In genomic region chr10:69965086-69965485, GRCh38 we compare ENCODE assay signal across 16 cellular contexts.
DNase-seq lines count a peak whose midpoint lies in the region; ATAC-seq and TF ChIP-seq lines count a peak whose summit lies in the region.
"Had no signal": no experiment of that assay in that cellular context is flagged by ENCODE, and none has a peak within 500 bp of the region (broad histone marks: within the 10 kb centered on the region; RNA-seq: fewer than 3 reads in every experiment).

No MANE protein-coding gene starts in this region.

- H4K91ac ChIP-seq in IMR-90 (ENCODE audit: insufficient read depth, low read depth, low read length), result peak overlapping the region; percentile 9; the same call in 1 of the 2 replicates
- H4K91ac ChIP-seq in H9 (ENCODE audit: insufficient read length, low read depth, low read length), result no peak overlapping the region

- H2AK5ac ChIP-seq in IMR-90 (ENCODE audit: low read depth, low read length), result peak overlapping the region; percentile 66
- no peak overlapping the region for H2AK5ac ChIP-seq in H9 (ENCODE audit: insufficient read length, low read length)

- H3K56ac ChIP-seq in IMR-90 (ENCODE audit: extremely low read depth, insufficient read depth, low read length), result no peak overlapping the region
- H3K56ac ChIP-seq in H9 (ENCODE audit: insufficient read length, low read depth, low read length), result no peak overlapping the region

- peaks cover 9% of the 10 kb centered on the region for H3K27me3 Mint-ChIP-seq in activated CD8-positive, alpha-beta T cell treated with anti-CD3 and anti-CD28 coated beads, Interleukin-2, amount 10 ng/mL, durations not matched to agents 7 days and 5 days (ENCODE audit: low read depth)
- peaks cover 1% of the 10 kb centered on the region for H3K27me3 Mint-ChIP-seq in activated CD8-positive, alpha-beta T cell treated with anti-CD3 and anti-CD28 coated beads for 36 hours
- peaks cover 30% of the 10 kb centered on the region for H3K27me3 Mint-ChIP-seq in H9 (ENCODE audit: low read depth)
- no peaks in the 10 kb centered on the region for H3K27me3 Mint-ChIP-seq in chondrocyte (ENCODE audit: low read depth)

- H3K4me2 ChIP-seq in IMR-90 (ENCODE audit: low read depth, low read length), result no peak overlapping the region
- no peak overlapping the region for H3K4me2 ChIP-seq in H9 (ENCODE audit: insufficient read depth, insufficient read length, low read length)

- WGBS in IMR-90 (ENCODE audit: extremely low coverage in 2 of 2, insufficient read length in 1 of 2), 2 experiments, result no CpG with 5 or more reads among the region's 3 CpGs
- no CpG with 5 or more reads among the region's 3 CpGs for WGBS in H9 (ENCODE audit: extremely low coverage, insufficient read length, low lambda C conversion rate)

- no peaks in the 10 kb centered on the region for H3K4me1 Mint-ChIP-seq in activated CD8-positive, alpha-beta T cell treated with anti-CD3 and anti-CD28 coated beads, Interleukin-2, amount 10 ng/mL, durations not matched to agents 7 days and 5 days (ENCODE audit: low read depth)
- no peaks in the 10 kb centered on the region for H3K4me1 Mint-ChIP-seq in activated CD8-positive, alpha-beta T cell treated with anti-CD3 and anti-CD28 coated beads for 36 hours (ENCODE audit: low read depth)
- peaks cover 8 to 12% of the 10 kb centered on the region in 2 experiments for H3K4me1 Mint-ChIP-seq in H9
- peaks cover 26% of the 10 kb centered on the region for H3K4me1 Mint-ChIP-seq in chondrocyte (ENCODE audit: low read depth)

- H3K9me1 ChIP-seq in IMR-90 (ENCODE audit: insufficient read depth, low read length), result peaks cover 8% of the 10 kb centered on the region

- H2BK5ac ChIP-seq in IMR-90 (ENCODE audit: low read depth, low read length, poor library complexity, severe bottlenecking), result no peak overlapping the region
- H2BK5ac ChIP-seq in H9 (ENCODE audit: insufficient read length, low read length), result no peak overlapping the region

- H2BK20ac ChIP-seq in IMR-90 (ENCODE audit: low read depth, low read length) (no peak overlapping the region; the same call in 1 of the 2 replicates), H9 (ENCODE audit: low read depth, low read length, poor library complexity, severe bottlenecking) (no peak overlapping the region)

- H3K18ac ChIP-seq in IMR-90 (ENCODE audit: low read depth, low read length) (no peak overlapping the region), H9 (ENCODE audit: insufficient read length, low read depth, low read length) (no peak overlapping the region)

- POLR2A ChIA-PET in activated CD8-positive, alpha-beta T cell treated with anti-CD3 and anti-CD28 coated beads, Interleukin-2, amount 10 ng/mL, durations not matched to agents 7 days and 5 days (lab: Charles Lee), result no interaction called here
- POLR2A ChIA-PET in activated CD8-positive, alpha-beta T cell treated with anti-CD3 and anti-CD28 coated beads for 36 hours (lab: Charles Lee), result no interaction called here
- POLR2A ChIA-PET in IMR-90 (lab: Charles Lee; ENCODE audit: unreplicated experiment), result no interaction called here

- H3K4me3 ChIP-seq in IMR-90 (ENCODE audit: insufficient read depth, low read depth, low read length), result no peak overlapping the region
- H3K4me3 ChIP-seq: HAP-1 had no signal

- H3K23ac ChIP-seq in IMR-90 (ENCODE audit: low read depth, low read length) (no peak overlapping the region), H9 (ENCODE audit: insufficient read length, low read depth, low read length) (no peak overlapping the region)

- CTCF ChIA-PET in activated CD8-positive, alpha-beta T cell treated with anti-CD3 and anti-CD28 coated beads, Interleukin-2, amount 10 ng/mL, durations not matched to agents 7 days and 5 days (lab: Charles Lee), result no interaction called here
- CTCF ChIA-PET in activated CD8-positive, alpha-beta T cell treated with anti-CD3 and anti-CD28 coated beads for 36 hours (lab: Charles Lee), result no interaction called here
- CTCF ChIA-PET in IMR-90 (lab: Yijun Ruan, JAX), result no interaction called here

- H3K9ac ChIP-seq in IMR-90 (ENCODE audit: low read depth, low read length), result no peak overlapping the region
- H3K9ac ChIP-seq in H9 (ENCODE audit: extremely low read depth, insufficient read length, low read length), result no peak overlapping the region
- H3K9ac ChIP-seq: SK-N-SH had no signal

- H3K27ac ChIP-seq in IMR-90 (ENCODE audit: insufficient read depth, low read length), result no peak overlapping the region
- no peak overlapping the region for H3K27ac ChIP-seq in H9 (ENCODE audit: insufficient read length, low read depth, low read length)
- H3K27ac ChIP-seq: HL-60 had no signal

- H3K14ac ChIP-seq in IMR-90 (replicated peaks; ENCODE audit: low read depth, low read length) (0 out of 2 replicates have a peak overlapping the region, but pooled peaks have one; percentile 12), H9 (ENCODE audit: insufficient read depth, low read length) (no peak overlapping the region)

- no peak for TF ChIP-seq RAD21 in IMR-90 (IDR thresholded peaks at IDR 0.05; ENCODE audit: low read length)

- BruUV-seq in IMR-90 (replicated peaks; lab: Mats Ljungman, UMichigan), result no TSS peak

- dilution Hi-C loops in IMR-90 (cut with HindIII; ENCODE audit: low sequenced_read_pairs, unreplicated experiment), result no loop called here

- no peak overlapping the region for H4K5ac ChIP-seq in IMR-90 (ENCODE audit: low read depth, low read length)
- H4K5ac ChIP-seq in H9 (ENCODE audit: insufficient read length, low read depth, low read length), result no peak overlapping the region

- no peak for ATAC-seq in activated CD8-positive, alpha-beta T cell treated with anti-CD3 and anti-CD28 coated beads, Interleukin-2, amount 10 ng/mL, durations not matched to agents 7 days and 5 days
- ATAC-seq in activated CD8-positive, alpha-beta T cell treated with anti-CD3 and anti-CD28 coated beads for 36 hours, result no peak
- ATAC-seq in IMR-90 (ENCODE audit: low read depth), result no peak

- H3K4me1 ChIP-seq in IMR-90 (ENCODE audit: control insufficient read depth, insufficient read depth, low read length), result peaks cover 13% of the 10 kb centered on the region
- H3K4me1 ChIP-seq in H9 (ENCODE audit: insufficient read depth, low read length), result peaks cover 3% of the 10 kb centered on the region; the same call in 1 of the 2 replicates
- H3K4me1 ChIP-seq: HAP-1 had no signal

- TF ChIP-seq CTCF in activated CD8-positive, alpha-beta T cell treated with anti-CD3 and anti-CD28 coated beads for 36 hours (IDR thresholded peaks at IDR 0.05), result no peak
- TF ChIP-seq CTCF in IMR-90 (conservative IDR thresholded peaks at IDR 0.05; ENCODE audit: low read depth, low read length) (no peak), H9 (conservative IDR thresholded peaks at IDR 0.05) (no peak), chondrocyte (IDR thresholded peaks at IDR 0.05) (no peak)

- no peak for TF ChIP-seq POLR2A in IMR-90 (IDR thresholded peaks at IDR 0.05; ENCODE audit: low read depth, low read length)

- H3T11ph ChIP-seq in H9 (ENCODE audit: low read length), result no peak overlapping the region

- H2AFZ ChIP-seq in IMR-90 (replicated peaks; ENCODE audit: low read length, poor library complexity) (no peak overlapping the region), H9 (ENCODE audit: low read length) (no peak overlapping the region)

- no peak overlapping the region for H3K27ac Mint-ChIP-seq in activated CD8-positive, alpha-beta T cell treated with anti-CD3 and anti-CD28 coated beads, Interleukin-2, amount 10 ng/mL, durations not matched to agents 7 days and 5 days
- no peak overlapping the region for H3K27ac Mint-ChIP-seq in activated CD8-positive, alpha-beta T cell treated with anti-CD3 and anti-CD28 coated beads for 36 hours
- H3K27ac Mint-ChIP-seq in H9 (no peak overlapping the region), chondrocyte (ENCODE audit: unreplicated experiment) (no peak overlapping the region)

- in situ Hi-C loops in IMR-90 (cut with MboI; ENCODE audit: low sequenced_read_pairs), result no loop called here

- H4K20me1 ChIP-seq in IMR-90 (ENCODE audit: insufficient read depth, low read length) (peaks cover 3% of the 10 kb centered on the region; the same call in 1 of the 2 replicates), H9 (ENCODE audit: control insufficient read depth, insufficient read depth, insufficient read length) (no peaks in the 10 kb centered on the region)

- H3K4me3 Mint-ChIP-seq in activated CD8-positive, alpha-beta T cell treated with anti-CD3 and anti-CD28 coated beads, Interleukin-2, amount 10 ng/mL, durations not matched to agents 7 days and 5 days, result no peak overlapping the region
- no peak overlapping the region for H3K4me3 Mint-ChIP-seq in activated CD8-positive, alpha-beta T cell treated with anti-CD3 and anti-CD28 coated beads for 36 hours
- no peak overlapping the region for H3K4me3 Mint-ChIP-seq in H9
- H3K4me3 Mint-ChIP-seq in chondrocyte (ENCODE audit: unreplicated experiment), result no peak overlapping the region

- peak; percentile 9 for DNase-seq in activated CD8-positive, alpha-beta T cell treated with anti-CD3 and anti-CD28 coated beads, Interleukin-2, amount 10 ng/mL, durations not matched to agents 7 days and 5 days
- DNase-seq in activated CD8-positive, alpha-beta T cell treated with anti-CD3 and anti-CD28 coated beads for 36 hours, result no peak
- no peak for DNase-seq in IMR-90
- DNase-seq in activated CD8-positive, alpha-beta memory T cell treated with anti-CD3 and anti-CD28 coated beads, Interleukin-2, amount 50 U/mL, for 48 hours, result peak; percentile 17
- DNase-seq in mucosa of gallbladder (ENCODE audit: low spot score), result peak; percentile 8
- DNase-seq in H9, result no peak
- DNase-seq in activated T-cell treated with anti-CD3 and anti-CD28 coated beads for 4 hours, result no peak
- DNase-seq in chondrocyte (ENCODE audit: low spot score), result no peak
- DNase-seq: EL, MV-4-11, NCI-H2081 treated with DMSO at 0.1 percent for 48 hours, NCI-H510A, SHP77, SK-N-SH had no signal

- H3K79me2 ChIP-seq in H9 (ENCODE audit: insufficient read depth, low read length), result no peaks in the 10 kb centered on the region

- intact Hi-C loops in activated CD8-positive, alpha-beta T cell treated with anti-CD3 and anti-CD28 coated beads for 36 hours (cut with micrococcal nuclease), result no loop called here
- intact Hi-C loops in IMR-90 (cut with micrococcal nuclease), result no loop called here

- H3K9me3 Mint-ChIP-seq in activated CD8-positive, alpha-beta T cell treated with anti-CD3 and anti-CD28 coated beads, Interleukin-2, amount 10 ng/mL, durations not matched to agents 7 days and 5 days (ENCODE audit: insufficient read depth), result no peaks in the 10 kb centered on the region
- no peaks in the 10 kb centered on the region for H3K9me3 Mint-ChIP-seq in activated CD8-positive, alpha-beta T cell treated with anti-CD3 and anti-CD28 coated beads for 36 hours
- H3K9me3 Mint-ChIP-seq in H9 (no peaks in the 10 kb centered on the region), chondrocyte (ENCODE audit: low read depth) (no peaks in the 10 kb centered on the region)

- no peak overlapping the region for H4K8ac ChIP-seq in IMR-90 (ENCODE audit: low read depth in 2 of 2, low read length in 2 of 2)
- H4K8ac ChIP-seq in H9 (replicated peaks; ENCODE audit: insufficient read length, low read depth, low read length), result no peak overlapping the region

- no peaks in the 10 kb centered on the region for H3K9me3 ChIP-seq in IMR-90 (ENCODE audit: control insufficient read depth, insufficient read depth, low read length)
- H3K9me3 ChIP-seq in H9 (ENCODE audit: control insufficient read depth, low read depth, low read length), result no peaks in the 10 kb centered on the region
- H3K9me3 ChIP-seq: HAP-1, SK-N-SH had no signal

- H3K27me3 ChIP-seq in IMR-90 (ENCODE audit: control insufficient read depth, insufficient read depth, low read length) (peaks cover 8% of the 10 kb centered on the region), H9 (ENCODE audit: insufficient read depth, low read length) (no peaks in the 10 kb centered on the region)

- H3K36me3 ChIP-seq in IMR-90 (ENCODE audit: control insufficient read depth, insufficient read depth, low read length), result no peaks in the 10 kb centered on the region
- H3K36me3 ChIP-seq: HAP-1 had no signal

- H2BK15ac ChIP-seq in IMR-90 (ENCODE audit: low read depth, low read length), result no peak overlapping the region; the same call in 2 of the 3 replicates
- H2BK15ac ChIP-seq in H9 (ENCODE audit: low read depth, low read length), result no peak overlapping the region

- peak overlapping the region; percentile 16; the same call in 1 of the 2 replicates for H2BK120ac ChIP-seq in IMR-90 (ENCODE audit: low read depth, low read length)
- no peak overlapping the region for H2BK120ac ChIP-seq in H9 (ENCODE audit: low read depth, low read length, poor library complexity, severe bottlenecking)

- no peaks in the 10 kb centered on the region for H3K79me1 ChIP-seq in IMR-90 (ENCODE audit: low read depth in 1 of 2, low read length in 2 of 2)
- no peaks in the 10 kb centered on the region for H3K79me1 ChIP-seq in H9 (ENCODE audit: insufficient read depth, low read depth, low read length, poor library complexity, severe bottlenecking)

- no peaks in the 10 kb centered on the region for H3K36me3 Mint-ChIP-seq in activated CD8-positive, alpha-beta T cell treated with anti-CD3 and anti-CD28 coated beads, Interleukin-2, amount 10 ng/mL, durations not matched to agents 7 days and 5 days (ENCODE audit: low read depth)
- no peaks in the 10 kb centered on the region for H3K36me3 Mint-ChIP-seq in activated CD8-positive, alpha-beta T cell treated with anti-CD3 and anti-CD28 coated beads for 36 hours (ENCODE audit: low read depth)
- no peaks in the 10 kb centered on the region for H3K36me3 Mint-ChIP-seq in H9 (ENCODE audit: insufficient read depth in 1 of 3, low read depth in 3 of 3)
- H3K36me3 Mint-ChIP-seq in chondrocyte (ENCODE audit: low read depth), result no peaks in the 10 kb centered on the region

- no peaks in the 10 kb centered on the region for H3K23me2 ChIP-seq in H9 (ENCODE audit: insufficient read length, low read depth, low read length, poor library complexity, severe bottlenecking)

- no peak overlapping the region for H2AK9ac ChIP-seq in IMR-90 (replicated peaks; ENCODE audit: low read depth, low read length, poor library complexity)

- H2BK12ac ChIP-seq in H9 (ENCODE audit: insufficient read length, low read depth, low read length), result no peak overlapping the region

- H3K4ac ChIP-seq in IMR-90 (ENCODE audit: low read depth, low read length) (peak overlapping the region; percentile 38; the same call in 1 of the 2 replicates), H9 (ENCODE audit: low read depth, low read length) (no peak overlapping the region)

Comparison
In these comparisons a context has a peak if more than half of its experiments do, and no peak if none do; other contexts are left out.
1. DNase-seq: peak in activated CD8-positive, alpha-beta T cell treated with anti-CD3 and anti-CD28 coated beads, Interleukin-2, amount 10 ng/mL, durations not matched to agents 7 days and 5 days (single experiment), activated CD8-positive, alpha-beta memory T cell treated with anti-CD3 and anti-CD28 coated beads, Interleukin-2, amount 50 U/mL, for 48 hours (single experiment) and mucosa of gallbladder (single experiment); none in activated CD8-positive, alpha-beta T cell treated with anti-CD3 and anti-CD28 coated beads for 36 hours (single experiment), IMR-90 (single experiment), H9 (single experiment), activated T-cell treated with anti-CD3 and anti-CD28 coated beads for 4 hours (single experiment) and chondrocyte (single experiment).